8 cellular contexts compared by ENCODE assay signal in the genomic region with DNA sequence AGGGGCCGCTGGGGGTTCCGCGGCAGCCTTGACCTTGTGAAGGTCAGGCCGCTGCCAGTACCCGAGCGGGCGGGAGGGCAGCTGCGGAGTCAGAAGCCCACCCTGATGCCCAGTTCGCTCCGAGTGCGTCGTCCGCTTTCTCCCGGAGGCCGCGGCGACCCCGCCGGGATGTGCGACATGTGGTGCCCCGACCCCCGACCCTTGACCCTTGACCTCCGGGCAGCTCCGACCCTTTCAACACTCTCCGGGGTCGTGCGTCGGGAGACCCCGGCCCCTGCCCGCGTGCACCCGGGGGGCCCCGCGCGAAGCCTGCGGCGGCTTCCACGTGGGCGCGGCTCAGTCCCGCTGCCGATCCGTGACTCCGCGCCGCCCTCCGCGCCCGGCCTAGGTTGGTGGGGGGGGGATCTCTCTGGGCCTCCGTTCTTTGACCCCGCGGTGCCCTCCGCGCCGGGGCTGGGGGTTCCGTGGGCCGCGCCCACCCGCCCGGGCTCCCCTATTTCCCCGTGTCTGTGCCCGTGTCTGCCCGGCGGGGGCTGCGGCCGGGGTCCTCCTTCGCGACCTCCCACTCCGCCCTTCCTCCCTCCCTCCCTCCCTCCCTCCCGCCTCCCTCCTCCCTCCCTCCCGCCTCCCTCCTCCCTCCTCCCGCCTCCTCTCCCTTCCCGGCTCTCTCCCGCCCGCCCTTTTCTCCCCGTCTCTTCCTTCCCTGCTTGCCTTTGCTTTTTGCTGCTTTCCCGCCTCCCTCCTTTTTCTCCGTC. TPM values are rescaled to one million over a fixed set of nuclear protein-coding genes. Genes with fewer than 3 reads are reported as not detected.
DNase-seq lines count a peak whose midpoint lies in the region; ATAC-seq lines count a peak whose summit lies in the region.

No MANE protein-coding gene starts in this region.

- H2BK5ac ChIP-seq in trophoblast cell (ENCODE audit: low read depth, low read length, poor library complexity) = peak overlapping the region; percentile 98

- peak; percentile 22 for ATAC-seq in GM21360 (IDR thresholded peaks at IDR 0.05; ENCODE audit: unreplicated experiment)

- peaks cover 30 to 41% of the 10 kb centered on the region in 2 donors for H3K36me3 Mint-ChIP-seq in CD4-positive, alpha-beta memory T cell
- peaks cover 5% of the 10 kb centered on the region for H3K36me3 Mint-ChIP-seq in activated naive CD4-positive, alpha-beta T cell treated with anti-CD3 and anti-CD28 coated beads, Interleukin-2, amount 50 U/mL, for 24 hours

- CTCF ChIA-PET in CD4-positive, alpha-beta memory T cell (lab: Charles Lee; ENCODE audit: partially characterized antibody) = no interaction called here

- no peak for DNase-seq in CD4-positive, alpha-beta memory T cell
- DNase-seq in HPDE6-E6E7 (ENCODE audit: extremely low spot score) (peak; percentile 51), head of caudate nucleus (peak in 39 of 42 donors; percentile 34 to 88 (median 70)), trophoblast cell (peak; percentile 51 to 71), NCI-H1092 treated with DMSO at 0.1 percent for 48 hours (lab: John Stamatoyannopoulos, UW) (no peak)
- DNase-seq in central memory CD4-positive, alpha-beta T cell = no peak

- peak overlapping the region; percentile 86 for H2AFZ ChIP-seq in trophoblast cell (ENCODE audit: insufficient read depth, low read length, poor library complexity)

- H3K79me1 ChIP-seq in trophoblast cell (ENCODE audit: low read length) = peaks cover 15% of the 10 kb centered on the region

- peak overlapping the region; percentile 98 for H3K18ac ChIP-seq in trophoblast cell (ENCODE audit: low read length)

- peak overlapping the region; percentile 90 for H3K9ac ChIP-seq in trophoblast cell (ENCODE audit: low read length)

- H2BK120ac ChIP-seq in trophoblast cell (ENCODE audit: insufficient read depth, low read length, poor library complexity) = peak overlapping the region; percentile 99

- peak overlapping the region; percentile 99 for H4K12ac ChIP-seq in trophoblast cell (ENCODE audit: low read depth, low read length)

- H2AK5ac ChIP-seq in trophoblast cell (ENCODE audit: low read length) = peak overlapping the region; percentile 99

- H3K27me3 ChIP-seq in CD4-positive, alpha-beta memory T cell (ENCODE audit: insufficient read depth, low read length) = no peaks in the 10 kb centered on the region
- no peaks in the 10 kb centered on the region for H3K27me3 ChIP-seq in trophoblast cell (ENCODE audit: insufficient read depth, low read length)

- no peaks in the 10 kb centered on the region for H3K9me3 ChIP-seq in CD4-positive, alpha-beta memory T cell (ENCODE audit: control insufficient read depth in 1 of 2, low read length in 2 of 2)
- H3K9me3 ChIP-seq in trophoblast cell (ENCODE audit: insufficient read depth, low read depth, low read length) = peaks cover 2% of the 10 kb centered on the region

- peak overlapping the region; percentile 99 for H4K91ac ChIP-seq in trophoblast cell (ENCODE audit: low read depth, low read length)

- peak overlapping the region; percentile 99 for H3K14ac ChIP-seq in trophoblast cell (ENCODE audit: low read length)

- WGBS in trophoblast cell (ENCODE audit: extremely low coverage, insufficient coverage, insufficient read length) = no CpG with 5 or more reads among the region's 78 CpGs

- peak overlapping the region; percentile 19 to 94 for H3K4me3 ChIP-seq in CD4-positive, alpha-beta memory T cell (ENCODE audit: low read length in 2 of 2)
- peak overlapping the region; percentile 93 for H3K4me3 ChIP-seq in trophoblast cell (ENCODE audit: low read depth, low read length)

- no peaks in the 10 kb centered on the region for H3K27me3 Mint-ChIP-seq in CD4-positive, alpha-beta memory T cell
- no peaks in the 10 kb centered on the region for H3K27me3 Mint-ChIP-seq in activated naive CD4-positive, alpha-beta T cell treated with anti-CD3 and anti-CD28 coated beads, Interleukin-2, amount 50 U/mL, for 24 hours

- peak overlapping the region; percentile 50 for H2BK12ac ChIP-seq in trophoblast cell (ENCODE audit: low read length)

- H3K79me2 ChIP-seq in trophoblast cell (ENCODE audit: control insufficient read depth, insufficient read depth, low read length, poor library complexity) = peaks cover 21% of the 10 kb centered on the region

- H3K4me1 ChIP-seq in CD4-positive, alpha-beta memory T cell (ENCODE audit: insufficient read depth, low read length) = peaks cover 47% of the 10 kb centered on the region
- peaks cover 8 to 9% of the 10 kb centered on the region in 2 experiments for H3K4me1 ChIP-seq in trophoblast cell (ENCODE audit: control insufficient read depth in 1 of 2, insufficient read depth in 2 of 2, low read length in 2 of 2)

- peak overlapping the region; percentile 72 for H3K4me2 ChIP-seq in trophoblast cell (ENCODE audit: low read length)

- H3K4me1 Mint-ChIP-seq in CD4-positive, alpha-beta memory T cell = peaks cover 16 to 50% (median 34%) of the 10 kb centered on the region in 4 donors
- peaks cover 47% of the 10 kb centered on the region for H3K4me1 Mint-ChIP-seq in activated naive CD4-positive, alpha-beta T cell treated with anti-CD3 and anti-CD28 coated beads, Interleukin-2, amount 50 U/mL, for 24 hours

- H3K23ac ChIP-seq in trophoblast cell (ENCODE audit: low read length) = no peak overlapping the region

- peak overlapping the region; percentile 88 to 94 (median 91) for H3K4me3 Mint-ChIP-seq in CD4-positive, alpha-beta memory T cell
- H3K4me3 Mint-ChIP-seq in activated naive CD4-positive, alpha-beta T cell treated with anti-CD3 and anti-CD28 coated beads, Interleukin-2, amount 50 U/mL, for 24 hours = peak overlapping the region; percentile 94

- peak overlapping the region; percentile 100 for H4K8ac ChIP-seq in trophoblast cell (ENCODE audit: low read depth, low read length)

- H3K27ac Mint-ChIP-seq in CD4-positive, alpha-beta memory T cell = peak overlapping the region; percentile 83 to 96 (median 90)
- peak overlapping the region; percentile 97 for H3K27ac Mint-ChIP-seq in activated naive CD4-positive, alpha-beta T cell treated with anti-CD3 and anti-CD28 coated beads, Interleukin-2, amount 50 U/mL, for 24 hours

- intact Hi-C loops in CD4-positive, alpha-beta memory T cell (cut with micrococcal nuclease) = loop anchor here (1.0 kb wide), 7 partner anchors 61 to 1237 kb away; a partner anchor contains a TSS
- intact Hi-C loops in head of caudate nucleus (cut with DNase I) = loop anchor here (2.0 to 5.0 kb wide), 2 partner anchors 60 to 200 kb away; a partner anchor contains a TSS

- H3K9me3 Mint-ChIP-seq in CD4-positive, alpha-beta memory T cell = no peaks in the 10 kb centered on the region
- H3K9me3 Mint-ChIP-seq in activated naive CD4-positive, alpha-beta T cell treated with anti-CD3 and anti-CD28 coated beads, Interleukin-2, amount 50 U/mL, for 24 hours = no peaks in the 10 kb centered on the region

- POLR2A ChIA-PET in CD4-positive, alpha-beta memory T cell (lab: Charles Lee; ENCODE audit: partially characterized antibody) = no interaction called here

- peaks cover 32% of the 10 kb centered on the region for H3K36me3 ChIP-seq in CD4-positive, alpha-beta memory T cell (ENCODE audit: insufficient read depth, low read length)
- peaks cover 30 to 42% of the 10 kb centered on the region in 2 experiments for H3K36me3 ChIP-seq in trophoblast cell (ENCODE audit: control insufficient read depth in 1 of 2, insufficient read depth in 2 of 2, low read length in 2 of 2)

- H3K27ac ChIP-seq in CD4-positive, alpha-beta memory T cell (ENCODE audit: low read depth, low read length) = peak overlapping the region; percentile 94
- peak overlapping the region; percentile 98 for H3K27ac ChIP-seq in trophoblast cell (ENCODE audit: low read depth, low read length)

- H3K4ac ChIP-seq in trophoblast cell (ENCODE audit: low read depth, low read length) = peak overlapping the region; percentile 97

RNA-seq across cellular contexts. Expression of a gene that starts 0.6 kb away (rescaled TPM):
- 100 to 1,000 TPM; 249 to 252 TPM for total RNA-seq in CD4-positive, alpha-beta memory T cell
- polyA plus RNA-seq in CD4-positive, alpha-beta memory T cell = 100 to 1,000 TPM; 525 to 540 TPM
- 444 and 461 TPM in 2 replicates for polyA plus RNA-seq in trophoblast cell (2013)

RNA-seq across cellular contexts. Expression of a gene that starts 56.0 kb away (rescaled TPM):
- total RNA-seq in CD4-positive, alpha-beta memory T cell = under 1 TPM in 1 of 2 experiments, not detected in 1; 0.53 TPM
- polyA plus RNA-seq in CD4-positive, alpha-beta memory T cell = under 1 TPM in 1 of 2 donors, not detected in 1; 0.29 TPM
- polyA plus RNA-seq in trophoblast cell (2013) = 0.26 and 0.29 TPM in 2 replicates

Comparison
In these comparisons a context has a peak if more than half of its experiments do, and no peak if none do; other contexts are left out.
1. DNase-seq: peak in HPDE6-E6E7 (single experiment), head of caudate nucleus (39 of 42) and trophoblast cell (2 of 2); none in CD4-positive, alpha-beta memory T cell (0 of 5), NCI-H1092 treated with DMSO at 0.1 percent for 48 hours (single experiment) and central memory CD4-positive, alpha-beta T cell (single experiment).